In the genomic region with DNA sequence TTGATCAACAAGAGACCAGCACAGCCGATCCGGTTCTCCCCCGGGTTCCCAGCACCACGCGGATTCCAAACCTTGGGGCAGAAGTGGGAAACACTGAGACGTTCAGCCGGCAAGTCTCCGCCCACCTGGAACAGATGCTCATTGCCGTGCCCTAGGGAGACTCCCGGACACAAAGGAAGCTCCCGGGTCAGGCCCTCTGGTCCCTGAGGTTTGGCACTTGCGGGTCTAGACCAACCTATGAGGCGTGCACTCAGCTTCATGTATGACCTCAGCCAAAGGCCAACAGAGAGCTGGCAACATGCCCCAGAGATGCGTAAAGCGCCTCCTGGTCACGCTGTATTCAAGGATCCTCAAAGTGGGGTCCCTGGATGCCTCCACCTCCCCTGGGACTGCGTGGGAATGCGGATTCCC, we compare ENCODE assay signal across 13 cellular contexts. TPM values are rescaled to one million over a fixed set of nuclear protein-coding genes. Genes with fewer than 3 reads are reported as not detected.
DNase-seq lines count a peak whose midpoint lies in the region; TF ChIP-seq lines count a peak whose summit lies in the region.
"Had no signal": no experiment of that assay in that cellular context is flagged by ENCODE, and none has a peak within 500 bp of the region (broad histone marks: within the 10 kb centered on the region; RNA-seq: fewer than 3 reads in every experiment).

No MANE protein-coding gene starts in this region.

- H3K9me3 ChIP-seq in sigmoid colon = peaks cover 0 to 4% (median 0%) of the 10 kb centered on the region in 4 donors

- no peak overlapping the region for H3K27ac ChIP-seq in sigmoid colon
- H3K27ac ChIP-seq: 22Rv1, RWPE1 had no signal

- peaks cover 0 to 36% (median 35%) of the 10 kb centered on the region in 4 donors for H3K4me1 ChIP-seq in sigmoid colon

- peaks cover 6 to 61% (median 39%) of the 10 kb centered on the region in 3 donors for H3K27me3 ChIP-seq in sigmoid colon

- DNase-seq in NCI-H2029 (lab: John Stamatoyannopoulos, UW) = peak; percentile 81
- no peak for DNase-seq in NCI-H2029 treated with DMSO at 0.1 percent for 48 hours (lab: John Stamatoyannopoulos, UW)
- peak; percentile 15 for DNase-seq in NCI-H1092 (lab: John Stamatoyannopoulos, UW)
- no peak for DNase-seq in glutamatergic neuron
- peak; percentile 56 for DNase-seq in sigmoid colon
- DNase-seq in hypothalamus (lab: John Stamatoyannopoulos, UW) = no peak
- no peak for DNase-seq in activated gamma-delta T cell treated with Interleukin-2 at 50 U/mL for 16 hours
- no peak for DNase-seq in AG20443 (ENCODE audit: low spot score)
- DNase-seq: activated B cell treated with CpG ODN at 0.5 μM for 24 hours had no signal

- peak overlapping the region in 3 of 4 donors; percentile 31 to 47 (median 40) for H3K4me3 ChIP-seq in sigmoid colon

- peak overlapping the region; percentile 38 for H3K27ac Mint-ChIP-seq in glutamatergic neuron (ENCODE audit: unreplicated experiment)
- H3K27ac Mint-ChIP-seq: activated B cell treated with CpG ODN at 0.5 μM for 24 hours; activated T-helper 2 cell treated with anti-CD3 and anti-CD28 coated beads, Interferon-gamma antibody, Interleukin-2, Interleukin-4, amounts not matched to agents 10 μg/mL and 5 μg/mL and 100 μg/mL, durations not matched to agents 14 hours and 24 hours and 36 hours had no signal

- H3K4me1 Mint-ChIP-seq in glutamatergic neuron (ENCODE audit: low read depth, unreplicated experiment) = peaks cover 5% of the 10 kb centered on the region

- no peak for TF ChIP-seq CTCF in glutamatergic neuron (IDR thresholded peaks at IDR 0.05; ENCODE audit: partially characterized antibody, unreplicated experiment)
- TF ChIP-seq CTCF in sigmoid colon (IDR thresholded peaks at IDR 0.05) = no peak

- H3K9me3 Mint-ChIP-seq in glutamatergic neuron (ENCODE audit: unreplicated experiment) = peaks cover 21% of the 10 kb centered on the region

- WGBS in sigmoid colon, 2 donors = 15 to 33% methylated on average over 18 of the region's 18 CpGs

- no peaks in the 10 kb centered on the region for H3K36me3 Mint-ChIP-seq in glutamatergic neuron (ENCODE audit: unreplicated experiment)

- no peaks in the 10 kb centered on the region for H3K36me3 ChIP-seq in sigmoid colon

- H3K4me3 Mint-ChIP-seq in glutamatergic neuron (ENCODE audit: unreplicated experiment) = peak overlapping the region; percentile 77
- H3K4me3 Mint-ChIP-seq: activated B cell treated with CpG ODN at 0.5 μM for 24 hours had no signal

- H3K27me3 Mint-ChIP-seq in glutamatergic neuron (ENCODE audit: unreplicated experiment) = peaks cover 14% of the 10 kb centered on the region

- intact Hi-C loops in sigmoid colon (cut with DNase I) = no loop called here

- TF ChIP-seq EP300 in sigmoid colon (IDR thresholded peaks at IDR 0.05) = no peak

- TF ChIP-seq POLR2A in sigmoid colon (IDR thresholded peaks at IDR 0.05) = no peak

RNA-seq across cellular contexts. Expression of a gene that starts 2.5 kb away (rescaled TPM):
- 20.5 TPM for total RNA-seq in glutamatergic neuron (ENCODE audit: unreplicated experiment)
- total RNA-seq in sigmoid colon = 1 to 10 TPM; 1.2 to 5.5 (median 2.7) TPM
- polyA plus RNA-seq in sigmoid colon = 1 to 10 TPM in 1 of 3 donors, under 1 TPM in 2; under 0.01 to 1.7 (median 0.23) TPM
- total RNA-seq: activated B cell treated with CpG ODN at 0.5 μM for 24 hours; activated T-helper 2 cell treated with anti-CD3 and anti-CD28 coated beads, Interferon-gamma antibody, Interleukin-2, Interleukin-4, amounts not matched to agents 10 μg/mL and 5 μg/mL and 100 μg/mL, durations not matched to agents 14 hours and 24 hours and 36 hours; HepG2 had no signal

Comparison
In these comparisons a context has a peak if more than half of its experiments do, and no peak if none do; other contexts are left out.
1. DNase-seq: peak in NCI-H2029 (single experiment), NCI-H1092 (single experiment) and sigmoid colon (single experiment); none in NCI-H2029 treated with DMSO at 0.1 percent for 48 hours (single experiment), glutamatergic neuron (single experiment), hypothalamus (0 of 51), activated gamma-delta T cell treated with Interleukin-2 at 50 U/mL for 16 hours (single experiment) and AG20443 (single experiment).